In genomic region chrX:136754641-136755040, GRCh38 we compare ENCODE assay signal across 10 cellular contexts. TPM values are rescaled to one million over a fixed set of nuclear protein-coding genes. Genes with fewer than 3 reads are reported as not detected.
A peak's percentile ranks its signal among the peaks of the same experiment; 100 is the strongest.
DNase-seq lines count a peak whose midpoint lies in the region; ATAC-seq, FAIRE-seq and TF ChIP-seq lines count a peak whose summit lies in the region.
"Had no signal": no experiment of that assay in that cellular context is flagged by ENCODE, and none has a peak within 500 bp of the region (broad histone marks: within the 10 kb centered on the region; RNA-seq: fewer than 3 reads in every experiment).

No MANE protein-coding gene starts in this region.

- H3K23ac ChIP-seq in H1 (ENCODE audit: insufficient read length): no peak overlapping the region

- H4K91ac ChIP-seq in H1 (replicated peaks; ENCODE audit: insufficient read length, low read length): no peak overlapping the region

- H2AK5ac ChIP-seq in H1 (ENCODE audit: low read depth, low read length): no peak overlapping the region

- peaks cover 23% of the 10 kb centered on the region for H3K4me1 ChIP-seq in SJCRH30
- no peaks in the 10 kb centered on the region; a peak in 1 of 7 replicates for H3K4me1 ChIP-seq in H1 (replicated peaks in 1 of 4; ENCODE audit: control insufficient read depth in 3 of 4, insufficient read depth in 4 of 4, low read length in 3 of 4)
- H3K4me1 ChIP-seq in sigmoid colon: no peaks in the 10 kb centered on the region

- no peak for ATAC-seq in GM18867 (IDR thresholded peaks at IDR 0.05; ENCODE audit: unreplicated experiment)
- no peak for ATAC-seq in GM19397 (IDR thresholded peaks at IDR 0.05; ENCODE audit: unreplicated experiment)

- no peak overlapping the region for H3K9ac ChIP-seq in H1 (replicated peaks in 1 of 4; ENCODE audit: extremely low read depth in 1 of 4, low read depth in 3 of 4, low read length in 3 of 4)

- no peak overlapping the region for H3K18ac ChIP-seq in H1 (ENCODE audit: extremely low read depth, low read length)

- H2BK20ac ChIP-seq in H1 (ENCODE audit: low read length): no peak overlapping the region

- H3K36me3 ChIP-seq in SJCRH30: no peaks in the 10 kb centered on the region
- no peaks in the 10 kb centered on the region for H3K36me3 ChIP-seq in H1 (ENCODE audit: control insufficient read depth in 2 of 4, insufficient read depth in 4 of 4, low read length in 3 of 4)
- H3K36me3 ChIP-seq in sigmoid colon: no peaks in the 10 kb centered on the region
- H3K36me3 ChIP-seq: cardiac muscle cell had no signal

- no peak overlapping the region; the same call in 1 of the 2 replicates for H3K4me3 ChIP-seq in SJCRH30
- no peak overlapping the region for H3K4me3 ChIP-seq in H1 (ENCODE audit: extremely low read depth in 1 of 4, insufficient read depth in 2 of 4, low read depth in 3 of 4, low read length in 4 of 4)
- no peak overlapping the region for H3K4me3 ChIP-seq in sigmoid colon
- H3K4me3 ChIP-seq: cardiac muscle cell had no signal

- CTCF ChIA-PET in H1 (lab: Charles Lee; ENCODE audit: partially characterized antibody): no interaction called here

- TF ChIP-seq CTCF in H1 (IDR thresholded peaks at IDR 0.05; ENCODE audit: control extremely low read depth in 1 of 3, insufficient read depth in 1 of 3, low read depth in 1 of 3, low read length in 3 of 3): no peak
- no peak for TF ChIP-seq CTCF in sigmoid colon (IDR thresholded peaks at IDR 0.05)

- no peak overlapping the region for H2BK15ac ChIP-seq in H1 (ENCODE audit: low read length)

- H3K27me3 ChIP-seq in SJCRH30: no peaks in the 10 kb centered on the region
- H3K27me3 ChIP-seq in H1 (replicated peaks in 1 of 4; ENCODE audit: control insufficient read depth in 3 of 4, extremely low read depth in 1 of 4, insufficient read depth in 3 of 4, low read length in 3 of 4): no peaks in the 10 kb centered on the region
- H3K27me3 ChIP-seq in sigmoid colon: no peaks in the 10 kb centered on the region
- H3K27me3 ChIP-seq: cardiac muscle cell had no signal

- no peaks in the 10 kb centered on the region for H3K9me3 ChIP-seq in SJCRH30 (replicated peaks)
- H3K9me3 ChIP-seq in H1 (ENCODE audit: insufficient read depth in 2 of 2, low read depth in 1 of 2, low read length in 1 of 2): no peaks in the 10 kb centered on the region
- H3K9me3 ChIP-seq in sigmoid colon: no peaks in the 10 kb centered on the region

- H2BK5ac ChIP-seq in H1 (ENCODE audit: low read depth, low read length): no peak overlapping the region

- H3K4ac ChIP-seq in H1 (replicated peaks; ENCODE audit: insufficient read length, low read depth, low read length): no peak overlapping the region

- H2BK12ac ChIP-seq in H1 (ENCODE audit: low read depth, low read length): no peak overlapping the region

- H3K79me1 ChIP-seq in H1 (ENCODE audit: low read depth, low read length): no peaks in the 10 kb centered on the region

- H3K14ac ChIP-seq in H1 (ENCODE audit: insufficient read length): no peak overlapping the region

- no peak overlapping the region for H3K56ac ChIP-seq in H1 (replicated peaks; ENCODE audit: insufficient read length, low read depth, low read length)

- DNase-seq in NCI-H345 (lab: John Stamatoyannopoulos, UW) (peak; percentile 43), NCI-H345 treated with DMSO at 0.1 percent for 48 hours (lab: John Stamatoyannopoulos, UW; ENCODE audit: unreplicated experiment) (no peak), SJCRH30 (peak; percentile 88 to 89), H1 (ENCODE audit: low read depth in 1 of 2, low spot score in 2 of 2) (no peak), sigmoid colon (peak; percentile 64), NCI-H2171 (lab: John Stamatoyannopoulos, UW) (no peak)

- H2BK120ac ChIP-seq in H1 (replicated peaks; ENCODE audit: low read depth, low read length): no peak overlapping the region

- POLR2A ChIA-PET in H1 (lab: Charles Lee; ENCODE audit: partially characterized antibody): interaction anchor here (1.5 to 2.1 kb wide), 2 partner anchors 13 to 126 kb away, joined by 4 to 5 read pairs; partner anchors contain the start of gene RBMX

- no peaks in the 10 kb centered on the region for H3K23me2 ChIP-seq in H1 (ENCODE audit: low read depth, low read length)

- H3K27ac ChIP-seq in SJCRH30 (peak overlapping the region; percentile 98), H1 (ENCODE audit: low read depth, low read length) (no peak overlapping the region), sigmoid colon (no peak overlapping the region)
- H3K27ac ChIP-seq: cardiac muscle cell, VCaP had no signal

- H3K4me2 ChIP-seq in H1 (ENCODE audit: insufficient read depth in 1 of 2, low read depth in 2 of 2, low read length in 2 of 2): no peak overlapping the region

- no peaks in the 10 kb centered on the region for H4K20me1 ChIP-seq in H1 (replicated peaks in 1 of 2; ENCODE audit: control insufficient read depth in 1 of 2, insufficient read depth in 2 of 2, low read length in 2 of 2)

- no peak for TF ChIP-seq RAD21 in H1 (IDR thresholded peaks at IDR 0.05 in 1 of 2, conservative IDR thresholded peaks at IDR 0.05 in 1 of 2; ENCODE audit: low read depth in 2 of 2, low read length in 2 of 2)

- peak; percentile 13 for FAIRE-seq in H1 (lab: Jason Lieb, UNC)

- TF ChIP-seq POLR2A in H1 (IDR thresholded peaks at IDR 0.05; ENCODE audit: control extremely low read depth in 1 of 2, low read depth in 2 of 2, low read length in 2 of 2) (no peak), sigmoid colon (IDR thresholded peaks at IDR 0.05) (no peak)

- no peak overlapping the region for H2AFZ ChIP-seq in H1 (ENCODE audit: low read length)

- TF ChIP-seq EP300 in H1 (IDR thresholded peaks at IDR 0.05; ENCODE audit: borderline replicate concordance in 1 of 2, low read depth in 2 of 2, low read length in 2 of 2): no peak
- TF ChIP-seq EP300 in sigmoid colon (IDR thresholded peaks at IDR 0.05): no peak

- intact Hi-C loops in sigmoid colon (cut with DNase I): no loop called here

- H3K79me2 ChIP-seq in H1 (ENCODE audit: control insufficient read depth in 1 of 2, insufficient read depth in 2 of 2, low read length in 2 of 2): no peaks in the 10 kb centered on the region

- H4K8ac ChIP-seq in H1 (ENCODE audit: extremely low read depth, insufficient read depth, low read length): 0 out of 2 replicates have a peak overlapping the region, but pooled peaks have one; percentile 51

- no peak overlapping the region for H4K5ac ChIP-seq in H1 (ENCODE audit: insufficient read length, low read depth, low read length)

- WGBS in H1 (ENCODE audit: extremely low coverage in 1 of 2, insufficient coverage in 1 of 2, insufficient read length in 1 of 2, insufficient replicate concordance in 2 of 2, low coverage in 1 of 2, low lambda C conversion rate in 2 of 2, missing lambda C conversion rate in 1 of 2), 2 experiments: 86% methylated on average over 1 of the region's 3 CpGs; no CpG with 5 or more reads in 1 of the 2 experiments
- WGBS in sigmoid colon, 2 donors: 61 to 82% methylated on average over 3 of the region's 3 CpGs

TF ChIP-seq in H1, 55 proteins besides CTCF, POLR2A, EP300 and RAD21 (continues in another document):
- TF ChIP-seq TCF12 (IDR thresholded peaks at IDR 0.05; ENCODE audit: low read depth, low read length): no peak
- TF ChIP-seq SIN3A (conservative IDR thresholded peaks at IDR 0.05 in 1 of 2, IDR thresholded peaks at IDR 0.05 in 1 of 2; ENCODE audit: low read depth in 1 of 2, low read length in 2 of 2): no peak
- no peak for TF ChIP-seq RNF2 (IDR thresholded peaks at IDR 0.05; ENCODE audit: borderline replicate concordance, low read depth, low read length, missing control alignments, poor library complexity, severe bottlenecking)
- no peak for TF ChIP-seq POU5F1 (IDR thresholded peaks at IDR 0.05; ENCODE audit: low read depth, low read length)
- no peak for TF ChIP-seq CREB1 (IDR thresholded peaks at IDR 0.05)
- TF ChIP-seq ASH2L (IDR thresholded peaks at IDR 0.05; ENCODE audit: low read length): no peak
- TF ChIP-seq TAF1 (IDR thresholded peaks at IDR 0.05; ENCODE audit: low read depth, low read length): no peak
- no peak for TF ChIP-seq BCL11A (IDR thresholded peaks at IDR 0.05; ENCODE audit: low read depth in 2 of 2, low read length in 2 of 2)
- TF ChIP-seq BACH1 (IDR thresholded peaks at IDR 0.05; ENCODE audit: low read length): no peak
- no peak for TF ChIP-seq HDAC2 (IDR thresholded peaks at IDR 0.05; ENCODE audit: borderline replicate concordance in 1 of 2, low read depth in 2 of 2, low read length in 2 of 2)

RNA-seq across cellular contexts. Expression of gene ARHGEF6, which starts 26.1 kb away (rescaled TPM):
- 10.8 TPM in 2 replicates for total RNA-seq in SJCRH30 (2014; rRNA removed; shearing (Covaris generic))
- 3.6 TPM in 2 replicates for total RNA-seq in H1 (2021; fragmentation: NEBNext Ultra II Directional; extraction: Animal tissue kit (Norgen Biotek cat#: 25700))
- 2.1 and 3.7 TPM in 2 replicates for polyA plus RNA-seq in H1 (2011; rRNA removed)
- polyA plus RNA-seq in H1 (2011; cell fraction: cytosol; rRNA removed): 3.4 TPM
- polyA plus RNA-seq in H1 (2011; cell fraction: nucleus; rRNA removed): 2.2 TPM
- polyA plus RNA-seq in H1 (2012, experiment 1 of 2): 3.3 to 4.3 TPM (median 3.5 TPM) in 4 replicates
- 0.35 TPM for polyA plus RNA-seq in H1 (2012, experiment 2 of 2)
- 2.5 TPM for polyA plus RNA-seq in H1 (2013, experiment 1 of 2)
- polyA plus RNA-seq in H1 (2013, experiment 2 of 2): 2.5 TPM
- 3.5 and 7.3 TPM in 2 replicates for polyA minus RNA-seq in H1 (2011; rRNA and poly(A)+ RNA removed)
- polyA minus RNA-seq in H1 (2011; cell fraction: cytosol; rRNA and poly(A)+ RNA removed): 2.1 TPM
- polyA minus RNA-seq in H1 (2011; cell fraction: nucleus; rRNA and poly(A)+ RNA removed): 2.7 TPM
- total RNA-seq in sigmoid colon: 10 to 100 TPM; 16.1 to 26.3 (median 20.1) TPM
- 10 to 100 TPM in 1 of 3 donors, 1 to 10 TPM in 2; 2.1 to 13.0 (median 3.6) TPM for polyA plus RNA-seq in sigmoid colon

Comparison
In these comparisons a context has a peak if more than half of its experiments do, and no peak if none do; other contexts are left out.
1. DNase-seq: peak in NCI-H345 (single experiment), SJCRH30 (2 of 2) and sigmoid colon (single experiment); none in NCI-H345 treated with DMSO at 0.1 percent for 48 hours (single experiment), H1 (0 of 2) and NCI-H2171 (single experiment).